In the genomic region with DNA sequence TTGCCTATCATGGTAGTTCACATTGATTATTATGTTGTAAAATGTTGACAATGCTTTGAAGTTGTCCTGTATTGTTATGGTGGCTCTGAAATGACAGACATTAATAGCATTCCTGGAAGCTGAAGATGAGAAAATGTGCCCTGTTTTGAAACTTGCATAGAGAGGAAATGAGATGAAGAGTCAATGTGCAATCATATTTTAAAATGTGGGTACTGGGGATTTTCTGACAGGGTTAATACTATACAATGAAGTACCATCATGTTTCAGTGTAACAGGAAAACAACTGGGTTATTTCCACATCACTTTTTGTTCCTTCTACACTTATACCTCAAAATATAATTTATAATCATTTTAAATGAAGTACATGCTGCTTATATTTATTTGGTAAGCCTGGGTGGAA, we compare ENCODE assay signal across 1 cellular context.
TF ChIP-seq lines count a peak whose summit lies in the region.

No MANE protein-coding gene starts in this region.

TF ChIP-seq in IMR-90, 13 proteins besides CTCF, POLR2A, EP300 and RAD21 (continued from another document):
- TF ChIP-seq CHD1 (IDR thresholded peaks at IDR 0.05; ENCODE audit: low read depth, low read length), result no peak
- TF ChIP-seq, protein P1, sequence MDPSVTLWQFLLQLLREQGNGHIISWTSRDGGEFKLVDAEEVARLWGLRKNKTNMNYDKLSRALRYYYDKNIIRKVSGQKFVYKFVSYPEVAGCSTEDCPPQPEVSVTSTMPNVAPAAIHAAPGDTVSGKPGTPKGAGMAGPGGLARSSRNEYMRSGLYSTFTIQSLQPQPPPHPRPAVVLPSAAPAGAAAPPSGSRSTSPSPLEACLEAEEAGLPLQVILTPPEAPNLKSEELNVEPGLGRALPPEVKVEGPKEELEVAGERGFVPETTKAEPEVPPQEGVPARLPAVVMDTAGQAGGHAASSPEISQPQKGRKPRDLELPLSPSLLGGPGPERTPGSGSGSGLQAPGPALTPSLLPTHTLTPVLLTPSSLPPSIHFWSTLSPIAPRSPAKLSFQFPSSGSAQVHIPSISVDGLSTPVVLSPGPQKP (IDR thresholded peaks at IDR 0.05; ENCODE audit: borderline replicate concordance, low read depth, low read length), result no peak
- no peak for TF ChIP-seq BHLHE40 (IDR thresholded peaks at IDR 0.05; ENCODE audit: low read depth, low read length)
- no peak for TF ChIP-seq SMC3 (IDR thresholded peaks at IDR 0.05; ENCODE audit: low read depth, low read length)
- TF ChIP-seq MAFK (IDR thresholded peaks at IDR 0.05; ENCODE audit: low read depth, low read length), result no peak
- no peak for TF ChIP-seq NFE2L2 (IDR thresholded peaks at IDR 0.05; ENCODE audit: low read depth, low read length)
- TF ChIP-seq RFX5 (IDR thresholded peaks at IDR 0.05; ENCODE audit: low read depth, low read length), result no peak
